In genomic region chr12:59283012-59283411, GRCh38 we compare ENCODE assay signal across 12 cellular contexts.
"Had no signal": no experiment of that assay in that cellular context is flagged by ENCODE, and none has a peak within 500 bp of the region (broad histone marks: within the 10 kb centered on the region; RNA-seq: fewer than 3 reads in every experiment).

No MANE protein-coding gene starts in this region.

- H3K4me1 ChIP-seq: esophagus squamous epithelium, suprapubic skin had no signal

- H3K36me3 ChIP-seq: brain microvascular endothelial cell, esophagus squamous epithelium, ovary, suprapubic skin had no signal

- H3K27me3 ChIP-seq: brain microvascular endothelial cell, esophagus squamous epithelium, ovary, suprapubic skin had no signal

- H3K27ac ChIP-seq: brain microvascular endothelial cell, esophagus squamous epithelium, ovary, suprapubic skin had no signal

- DNase-seq: activated CD4-positive, CD25-positive, alpha-beta regulatory T cell treated with anti-CD3 and anti-CD28 coated beads, Interleukin-2, amount 50 U/mL, for 72 hours; activated naive CD4-positive, alpha-beta T cell; activated T-cell treated with anti-CD3 and anti-CD28 coated beads for 4 hours; anterior cingulate cortex; brain microvascular endothelial cell; cortex of kidney; effector CD4-positive, alpha-beta T cell; esophagus squamous epithelium; ovary; trophoblast cell had no signal

- H3K4me3 ChIP-seq: esophagus squamous epithelium, ovary, suprapubic skin had no signal

- H3K9me3 ChIP-seq: esophagus squamous epithelium, ovary, suprapubic skin had no signal

- ATAC-seq: sciatic nerve had no signal
